In the genomic region with DNA sequence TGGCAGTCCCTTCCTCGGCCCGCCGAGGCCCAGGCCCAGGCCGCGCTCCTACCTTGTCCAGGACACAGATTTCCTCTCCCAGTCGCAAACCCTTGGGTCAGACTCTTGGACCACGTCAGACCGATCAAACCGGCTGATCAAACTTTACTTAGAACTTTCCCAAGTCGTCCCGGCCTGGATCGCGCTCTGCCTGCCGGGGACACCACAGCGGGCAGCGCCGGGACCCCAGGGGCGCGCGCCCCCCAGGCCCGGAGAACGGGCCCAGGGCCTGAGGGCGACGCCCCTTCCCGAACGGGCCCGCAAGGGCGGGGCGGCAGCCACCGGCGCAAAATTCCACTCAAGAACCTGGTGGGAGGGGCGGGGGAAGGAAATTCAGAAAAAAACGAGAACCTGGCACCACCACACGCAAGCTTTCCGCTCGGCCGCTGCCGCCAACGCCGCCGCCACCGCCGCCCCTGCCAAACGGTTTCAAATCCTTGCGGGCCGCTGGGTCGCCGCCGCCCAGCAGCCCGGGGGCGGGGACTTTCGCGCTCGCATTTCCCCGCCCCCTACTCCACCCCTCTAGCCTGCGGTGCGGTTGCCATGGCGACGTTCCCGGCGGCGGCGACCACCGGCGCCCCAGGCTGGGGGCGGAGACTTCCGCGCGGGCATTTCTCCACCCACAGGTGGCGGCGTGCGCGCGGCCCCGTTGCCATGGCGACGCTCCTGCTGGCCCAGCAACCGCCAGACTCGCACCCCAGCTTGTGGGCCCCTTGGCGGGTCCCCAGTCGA, we compare ENCODE assay signal across 8 cellular contexts. TPM values are rescaled to one million over a fixed set of nuclear protein-coding genes. Genes with fewer than 3 reads are reported as not detected.
DNase-seq lines count a peak whose midpoint lies in the region; ATAC-seq lines count a peak whose summit lies in the region.

TSS of gene CEP112 (minus strand) at position 527 of the 771 bp plus-strand sequence.

- H3K4me3 Mint-ChIP-seq in activated CD4-positive, alpha-beta T cell treated with anti-CD3 and anti-CD28 coated beads, Interleukin-2, amount 10 ng/mL, durations not matched to agents 7 days and 5 days = peak within 1 kb of the TSS; percentile 81

- H3K36me3 Mint-ChIP-seq in activated CD4-positive, alpha-beta T cell treated with anti-CD3 and anti-CD28 coated beads, Interleukin-2, amount 10 ng/mL, durations not matched to agents 7 days and 5 days (ENCODE audit: low read depth) = no peaks in the 10 kb centered on the region

- CTCF ChIA-PET in activated CD4-positive, alpha-beta T cell treated with anti-CD3 and anti-CD28 coated beads, Interleukin-2, amount 10 ng/mL, durations not matched to agents 7 days and 5 days (lab: Charles Lee) = interaction anchor here (1.8 kb wide), 1 partner anchor 9 kb away, joined by 3 read pairs; no protein-coding TSS in a partner anchor

- peak; percentile 7 to 68 for DNase-seq in NCI-H446 (lab: John Stamatoyannopoulos, UW)
- peak; percentile 85 for DNase-seq in activated CD4-positive, alpha-beta T cell treated with anti-CD3 and anti-CD28 coated beads, Interleukin-2, amount 10 ng/mL, durations not matched to agents 7 days and 5 days
- peak; percentile 27 for DNase-seq in dedifferentiated amniotic fluid mesenchymal stem cell (ENCODE audit: extremely low spot score)
- DNase-seq in left lobe of liver (ENCODE audit: low spot score) = peak; percentile 77
- peak; percentile 83 to 88 for DNase-seq in stimulated activated CD4-positive, alpha-beta T cell treated with anti-CD3 and anti-CD28 coated beads, Interleukin-2, amount 100 ng/mL, for 24 hours
- no peak for DNase-seq in OCI-M2 (lab: John Stamatoyannopoulos, UW; ENCODE audit: unreplicated experiment)

- no peaks in the 10 kb centered on the region for H3K9me3 Mint-ChIP-seq in activated CD4-positive, alpha-beta T cell treated with anti-CD3 and anti-CD28 coated beads, Interleukin-2, amount 10 ng/mL, durations not matched to agents 7 days and 5 days

- H3K27me3 Mint-ChIP-seq in activated CD4-positive, alpha-beta T cell treated with anti-CD3 and anti-CD28 coated beads, Interleukin-2, amount 10 ng/mL, durations not matched to agents 7 days and 5 days = no peaks in the 10 kb centered on the region

- POLR2A ChIA-PET in activated CD4-positive, alpha-beta T cell treated with anti-CD3 and anti-CD28 coated beads, Interleukin-2, amount 10 ng/mL, durations not matched to agents 7 days and 5 days (lab: Charles Lee) = no interaction called here

- H3K27ac Mint-ChIP-seq in activated CD4-positive, alpha-beta T cell treated with anti-CD3 and anti-CD28 coated beads, Interleukin-2, amount 10 ng/mL, durations not matched to agents 7 days and 5 days = peak within 1 kb of the TSS; percentile 76

- peaks cover 19% of the 10 kb centered on the region for H3K4me1 Mint-ChIP-seq in activated CD4-positive, alpha-beta T cell treated with anti-CD3 and anti-CD28 coated beads, Interleukin-2, amount 10 ng/mL, durations not matched to agents 7 days and 5 days

- ATAC-seq in GM18498 (IDR thresholded peaks at IDR 0.05; ENCODE audit: unreplicated experiment) (peak; percentile 73), HG03139 (IDR thresholded peaks at IDR 0.05; ENCODE audit: unreplicated experiment) (peak; percentile 65), left lobe of liver (peak; percentile 89)

RNA-seq across cellular contexts. Expression of gene CEP112, which starts in this region (rescaled TPM):
- 1 to 10 TPM; 4.0 to 4.2 TPM for total RNA-seq in activated CD4-positive, alpha-beta T cell treated with anti-CD3 and anti-CD28 coated beads, Interleukin-2, amount 10 ng/mL, durations not matched to agents 7 days and 5 days
- total RNA-seq in left lobe of liver = 3.1 TPM
